Comparison of ENCODE assay signal across 18 cellular contexts in the genomic region with DNA sequence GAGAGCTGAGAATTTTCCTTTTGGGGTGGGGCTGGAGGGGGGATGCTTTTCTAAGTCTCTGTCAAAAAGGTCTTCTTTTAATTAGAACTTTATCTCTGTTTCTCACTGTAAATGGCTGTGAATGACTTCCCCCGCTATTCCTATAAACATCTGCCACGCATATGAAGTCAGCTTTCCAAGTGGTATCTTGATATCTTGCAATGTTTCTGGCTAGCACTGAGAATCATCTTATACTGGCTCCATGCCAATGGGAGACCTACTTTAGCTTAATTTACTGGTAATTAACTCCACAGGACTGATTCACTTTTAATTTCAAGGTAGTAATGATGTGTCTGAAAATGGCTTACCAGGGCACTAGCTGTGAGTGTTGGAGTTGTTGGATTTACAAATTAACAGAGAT. TPM values are rescaled to one million over a fixed set of nuclear protein-coding genes. Genes with fewer than 3 reads are reported as not detected.
"Had no signal": no experiment of that assay in that cellular context is flagged by ENCODE, and none has a peak within 500 bp of the region (broad histone marks: within the 10 kb centered on the region; RNA-seq: fewer than 3 reads in every experiment).

No MANE protein-coding gene starts in this region.

- H3K27me3 ChIP-seq: thyroid gland had no signal

- H3K36me3 Mint-ChIP-seq: activated naive CD8-positive, alpha-beta T cell treated with anti-CD3 and anti-CD28 coated beads for 36 hours; stimulated activated effector memory CD8-positive, alpha-beta T cell treated with anti-CD3 and anti-CD28 coated beads, Interleukin-12 subunit alpha, Interleukin-12 subunit beta, amount 100 ng/mL, for 72 hours had no signal

- H3K4me3 ChIP-seq: body of pancreas, coronary artery, esophagus squamous epithelium, thyroid gland had no signal

- DNase-seq: activated CD4-positive, alpha-beta T cell treated with anti-CD3 and anti-CD28 coated beads, Interleukin-2, amount 10 ng/mL, durations not matched to agents 7 days and 5 days; activated CD4-positive, CD25-positive, alpha-beta regulatory T cell; activated CD8-positive, alpha-beta memory T cell treated with anti-CD3 and anti-CD28 coated beads for 24 hours; activated naive CD8-positive, alpha-beta T cell treated with anti-CD3 and anti-CD28 coated beads for 36 hours; amygdala; body of pancreas; central memory CD4-positive, alpha-beta T cell; effector CD4-positive, alpha-beta T cell; esophagus squamous epithelium; nucleus accumbens; posterior cingulate gyrus; retina; thyroid gland had no signal

- H3K9me3 ChIP-seq: body of pancreas, esophagus squamous epithelium, thyroid gland had no signal

- H3K27ac ChIP-seq: body of pancreas, coronary artery, esophagus squamous epithelium, thyroid gland had no signal

- H3K4me3 Mint-ChIP-seq: activated CD4-positive, alpha-beta T cell treated with anti-CD3 and anti-CD28 coated beads, Interleukin-2, amount 10 ng/mL, durations not matched to agents 7 days and 5 days; activated naive CD8-positive, alpha-beta T cell treated with anti-CD3 and anti-CD28 coated beads for 36 hours; stimulated activated effector memory CD8-positive, alpha-beta T cell treated with anti-CD3 and anti-CD28 coated beads, Interleukin-12 subunit alpha, Interleukin-12 subunit beta, amount 100 ng/mL, for 72 hours had no signal

- H3K9me3 Mint-ChIP-seq: activated CD4-positive, alpha-beta T cell treated with anti-CD3 and anti-CD28 coated beads, Interleukin-2, amount 10 ng/mL, durations not matched to agents 7 days and 5 days; activated naive CD8-positive, alpha-beta T cell treated with anti-CD3 and anti-CD28 coated beads for 36 hours; nephron; stimulated activated effector memory CD8-positive, alpha-beta T cell treated with anti-CD3 and anti-CD28 coated beads, Interleukin-12 subunit alpha, Interleukin-12 subunit beta, amount 100 ng/mL, for 72 hours had no signal

- H3K36me3 ChIP-seq: esophagus squamous epithelium, thyroid gland had no signal

- H3K27ac Mint-ChIP-seq: activated CD4-positive, alpha-beta T cell treated with anti-CD3 and anti-CD28 coated beads, Interleukin-2, amount 10 ng/mL, durations not matched to agents 7 days and 5 days; activated naive CD8-positive, alpha-beta T cell treated with anti-CD3 and anti-CD28 coated beads for 36 hours; nephron; stimulated activated effector memory CD8-positive, alpha-beta T cell treated with anti-CD3 and anti-CD28 coated beads, Interleukin-12 subunit alpha, Interleukin-12 subunit beta, amount 100 ng/mL, for 72 hours had no signal

RNA-seq across cellular contexts. Expression of a gene that starts 4.3 kb away (rescaled TPM):
- total RNA-seq: activated CD4-positive, alpha-beta T cell treated with anti-CD3 and anti-CD28 coated beads, Interleukin-2, amount 10 ng/mL, durations not matched to agents 7 days and 5 days; esophagus squamous epithelium; fibroblast of villous mesenchyme; kidney epithelial cell had no signal
